Comparison of ENCODE assay signal across 22 cellular contexts in genomic region chr7:157721468-157722136, GRCh38.
"Had no signal": no experiment of that assay in that cellular context is flagged by ENCODE, and none has a peak within 500 bp of the region (broad histone marks: within the 10 kb centered on the region; RNA-seq: fewer than 3 reads in every experiment).

No MANE protein-coding gene starts in this region.

- H3K27me3 ChIP-seq: adrenal gland had no signal

- H3K36me3 Mint-ChIP-seq: activated CD4-positive, alpha-beta memory T cell treated with anti-CD3 and anti-CD28 coated beads for 36 hours; activated naive CD8-positive, alpha-beta T cell treated with anti-CD3 and anti-CD28 coated beads for 36 hours; IgD-negative memory B cell had no signal

- H3K4me1 Mint-ChIP-seq: activated CD4-positive, alpha-beta T cell treated with anti-CD3 and anti-CD28 coated beads, Interleukin-2, amount 10 ng/mL, durations not matched to agents 7 days and 5 days; activated naive CD8-positive, alpha-beta T cell treated with anti-CD3 and anti-CD28 coated beads for 36 hours; IgD-negative memory B cell; T-helper 17 cell; WTC11 had no signal

- H3K9me3 Mint-ChIP-seq: activated CD4-positive, alpha-beta memory T cell treated with anti-CD3 and anti-CD28 coated beads for 36 hours; activated CD4-positive, alpha-beta T cell treated with anti-CD3 and anti-CD28 coated beads, Interleukin-2, amount 10 ng/mL, durations not matched to agents 7 days and 5 days; activated naive CD8-positive, alpha-beta T cell treated with anti-CD3 and anti-CD28 coated beads for 36 hours; activated T-cell treated with anti-CD3 and anti-CD28 coated beads, Interleukin-2, amount 50 U/mL, for 4 hours had no signal

- H3K4me3 Mint-ChIP-seq: activated CD4-positive, alpha-beta memory T cell treated with anti-CD3 and anti-CD28 coated beads for 36 hours; activated CD4-positive, alpha-beta T cell treated with anti-CD3 and anti-CD28 coated beads, Interleukin-2, amount 10 ng/mL, durations not matched to agents 7 days and 5 days; activated naive CD8-positive, alpha-beta T cell treated with anti-CD3 and anti-CD28 coated beads for 36 hours; activated T-cell treated with anti-CD3 and anti-CD28 coated beads, Interleukin-2, amount 50 U/mL, for 4 hours; IgD-negative memory B cell; T-helper 17 cell; WTC11 had no signal

- H3K9me3 ChIP-seq: adrenal gland, breast epithelium had no signal

- H3K27ac ChIP-seq: adrenal gland, breast epithelium, KMS-11 had no signal

- H3K4me1 ChIP-seq: adrenal gland, breast epithelium had no signal

- H3K27ac Mint-ChIP-seq: activated CD4-positive, alpha-beta memory T cell treated with anti-CD3 and anti-CD28 coated beads for 36 hours; activated CD4-positive, alpha-beta T cell treated with anti-CD3 and anti-CD28 coated beads, Interleukin-2, amount 10 ng/mL, durations not matched to agents 7 days and 5 days; activated naive CD8-positive, alpha-beta T cell treated with anti-CD3 and anti-CD28 coated beads for 36 hours; IgD-negative memory B cell; T-helper 17 cell; WTC11 had no signal

- ATAC-seq: activated T-cell treated with anti-CD3 and anti-CD28 coated beads, Interleukin-2, amount 50 U/mL, for 4 hours; T-helper 17 cell; WTC11 had no signal

- H3K36me3 ChIP-seq: adrenal gland, breast epithelium had no signal

- DNase-seq: activated CD4-positive, alpha-beta memory T cell treated with anti-CD3 and anti-CD28 coated beads for 36 hours; activated CD4-positive, alpha-beta T cell treated with anti-CD3 and anti-CD28 coated beads, Interleukin-2, amount 10 ng/mL, durations not matched to agents 7 days and 5 days; activated CD8-positive, alpha-beta memory T cell treated with anti-CD3 and anti-CD28 coated beads for 24 hours; activated effector memory CD4-positive, alpha-beta T cell treated with anti-CD3 and anti-CD28 coated beads, Interleukin-2, amount 50 U/mL, for 16 hours; activated naive CD4-positive, alpha-beta T cell treated with Interleukin-2 at 50 U/mL for 16 hours; activated naive CD8-positive, alpha-beta T cell treated with anti-CD3 and anti-CD28 coated beads for 36 hours; activated T-cell treated with anti-CD3 and anti-CD28 coated beads, Interleukin-2, amount 50 U/mL, for 4 hours; adrenal gland; central memory CD4-positive, alpha-beta T cell; NCI-H1092 treated with DMSO at 0.1 percent for 48 hours; NCI-H1417 treated with DMSO at 0.1 percent for 48 hours; NCI-H1694; NCI-H2029; NCI-H510A treated with DMSO at 0.1 percent for 48 hours; NCI-H69; SIG-M5; T-helper 17 cell; T-helper 9 cell had no signal

- H3K9ac ChIP-seq: KMS-11 had no signal

- H3K4me2 ChIP-seq: KMS-11 had no signal

- H3K4me3 ChIP-seq: adrenal gland, breast epithelium had no signal
